8 cellular contexts compared by ENCODE assay signal in the genomic region with DNA sequence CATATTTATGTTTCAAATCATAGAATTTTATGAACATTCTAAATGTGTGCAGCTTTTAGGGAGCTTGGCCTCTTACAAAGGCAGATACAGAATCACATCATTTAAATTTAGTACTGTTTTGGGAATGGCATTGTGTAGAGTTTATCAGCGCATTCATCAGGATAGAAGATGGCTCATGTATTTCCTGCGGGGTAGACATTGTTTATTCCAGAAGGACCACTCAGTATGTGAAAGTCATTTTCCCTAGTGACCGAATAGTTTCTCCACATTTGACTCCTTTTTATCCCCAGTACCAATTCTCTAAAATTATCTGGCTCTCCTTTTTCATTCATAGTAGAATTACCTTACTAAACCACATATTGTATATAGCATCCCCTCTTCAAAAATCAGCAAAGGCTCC.
"Had no signal": no experiment of that assay in that cellular context is flagged by ENCODE, and none has a peak within 500 bp of the region (broad histone marks: within the 10 kb centered on the region; RNA-seq: fewer than 3 reads in every experiment).

No MANE protein-coding gene starts in this region.

- H3K4me3 ChIP-seq: GM23338, HAP-1, K562 had no signal

- FAIRE-seq: HTR-8/SVneo, K562 had no signal

- H3K36me3 ChIP-seq: HAP-1 had no signal

- H3K4me2 ChIP-seq: GM23338 had no signal

- DNase-seq: H7, IMR-90, KG1 had no signal

- ATAC-seq: GM23338, HCT116, K562 had no signal

- H3K9me3 ChIP-seq: HAP-1 had no signal

- H3K4me1 ChIP-seq: HAP-1 had no signal
